9 cellular contexts compared by ENCODE assay signal in the genomic region with DNA sequence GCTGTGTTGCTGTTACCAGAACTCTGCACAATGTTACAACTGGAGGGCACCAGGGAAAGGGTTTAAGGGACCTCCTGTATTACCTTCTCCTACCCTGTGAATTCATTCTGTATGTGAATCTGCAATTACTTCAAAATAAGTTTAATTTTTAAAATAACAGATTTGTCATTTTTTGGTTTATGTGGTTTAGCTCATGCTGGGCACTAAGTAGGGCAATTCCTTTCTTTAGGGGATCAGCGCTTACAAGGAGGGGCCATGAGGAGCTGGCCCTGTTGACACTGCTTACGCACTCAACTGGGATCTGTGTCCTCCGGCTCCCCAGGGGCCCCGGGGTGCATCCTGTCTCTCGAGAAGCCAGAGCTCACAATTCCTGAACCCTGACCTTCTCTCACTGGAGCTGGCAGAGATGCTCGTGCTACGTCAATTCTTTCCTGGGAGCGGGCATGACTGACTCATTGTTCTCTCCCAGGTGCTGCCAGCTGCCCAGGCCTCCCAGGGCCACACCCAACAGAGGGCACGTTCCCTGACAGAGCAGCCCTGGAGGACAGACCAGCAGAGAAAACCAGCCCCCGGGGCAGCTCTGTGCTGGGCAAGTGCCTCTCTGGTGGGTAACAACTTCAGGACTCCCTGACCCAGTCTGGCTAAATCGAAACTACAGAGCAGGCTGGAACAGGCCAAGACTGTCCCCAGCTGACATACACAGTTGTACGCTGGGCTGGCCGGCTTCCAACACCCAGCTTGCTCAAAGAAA. TPM values are rescaled to one million over a fixed set of nuclear protein-coding genes. Genes with fewer than 3 reads are reported as not detected.
DNase-seq lines count a peak whose midpoint lies in the region; ATAC-seq and TF ChIP-seq lines count a peak whose summit lies in the region.
"Had no signal": no experiment of that assay in that cellular context is flagged by ENCODE, and none has a peak within 500 bp of the region (broad histone marks: within the 10 kb centered on the region; RNA-seq: fewer than 3 reads in every experiment).

No MANE protein-coding gene starts in this region.

- no peaks in the 10 kb centered on the region for H3K9me3 Mint-ChIP-seq in CD4-positive, alpha-beta memory T cell
- H3K9me3 Mint-ChIP-seq in stimulated activated naive B cell treated with anti-CD40 and anti-IgM and Interleukin-4, amounts not matched to agents 10 μg/mL and 1 μg/mL and 100 μg/mL, for 72 hours: no peaks in the 10 kb centered on the region

- POLR2A ChIA-PET in CD4-positive, alpha-beta memory T cell (lab: Charles Lee; ENCODE audit: partially characterized antibody): no interaction called here

- no peaks in the 10 kb centered on the region for H3K4me1 Mint-ChIP-seq in CD4-positive, alpha-beta memory T cell
- no peaks in the 10 kb centered on the region for H3K4me1 Mint-ChIP-seq in stimulated activated naive B cell treated with anti-CD40 and anti-IgM and Interleukin-4, amounts not matched to agents 10 μg/mL and 1 μg/mL and 100 μg/mL, for 72 hours
- H3K4me1 Mint-ChIP-seq: T-helper 17 cell had no signal

- ATAC-seq in HG03135 (IDR thresholded peaks at IDR 0.05; ENCODE audit: unreplicated experiment): no peak
- ATAC-seq in stimulated activated naive B cell treated with anti-CD40 and anti-IgM and Interleukin-4, amounts not matched to agents 10 μg/mL and 1 μg/mL and 100 μg/mL, for 72 hours (replicated peaks): no peak
- no peak for ATAC-seq in HG02884 (IDR thresholded peaks at IDR 0.05; ENCODE audit: unreplicated experiment)
- ATAC-seq: T-helper 17 cell had no signal

- H3K4me1 ChIP-seq in CD4-positive, alpha-beta memory T cell (ENCODE audit: insufficient read depth, low read length): no peaks in the 10 kb centered on the region

- no peaks in the 10 kb centered on the region for H3K36me3 ChIP-seq in CD4-positive, alpha-beta memory T cell (ENCODE audit: insufficient read depth, low read length)

- H3K36me3 Mint-ChIP-seq in CD4-positive, alpha-beta memory T cell: no peaks in the 10 kb centered on the region
- H3K36me3 Mint-ChIP-seq in stimulated activated naive B cell treated with anti-CD40 and anti-IgM and Interleukin-4, amounts not matched to agents 10 μg/mL and 1 μg/mL and 100 μg/mL, for 72 hours: no peaks in the 10 kb centered on the region

- DNase-seq in ACHN (peak; percentile 79), NCI-H345 (lab: John Stamatoyannopoulos, UW) (peak; percentile 78), erythroblast (lab: John Stamatoyannopoulos, UW) (peak; percentile 46 to 47), myocyte (ENCODE audit: low read depth) (peak; percentile 87)
- no peak for DNase-seq in CD4-positive, alpha-beta memory T cell
- no peak for DNase-seq in stimulated activated naive B cell treated with anti-CD40 and anti-IgM and Interleukin-4, amounts not matched to agents 10 μg/mL and 1 μg/mL and 100 μg/mL, for 72 hours
- DNase-seq: T-helper 17 cell had no signal

- CTCF ChIA-PET in CD4-positive, alpha-beta memory T cell (lab: Charles Lee; ENCODE audit: partially characterized antibody): no interaction called here

- no peak overlapping the region for H3K27ac Mint-ChIP-seq in CD4-positive, alpha-beta memory T cell
- no peak overlapping the region for H3K27ac Mint-ChIP-seq in stimulated activated naive B cell treated with anti-CD40 and anti-IgM and Interleukin-4, amounts not matched to agents 10 μg/mL and 1 μg/mL and 100 μg/mL, for 72 hours
- H3K27ac Mint-ChIP-seq: T-helper 17 cell had no signal

- in situ Hi-C loops in ACHN (cut with HindIII; ENCODE audit: low pct_ligation_motif_present, low pct_unique_long_range_greater_than_20kb, low sequenced_read_pairs): no loop called here

- H3K4me3 ChIP-seq in CD4-positive, alpha-beta memory T cell (ENCODE audit: low read length in 2 of 2): no peak overlapping the region

- H3K27me3 ChIP-seq in CD4-positive, alpha-beta memory T cell (ENCODE audit: insufficient read depth, low read length): no peaks in the 10 kb centered on the region

- no peak overlapping the region for H3K27ac ChIP-seq in CD4-positive, alpha-beta memory T cell (ENCODE audit: low read depth, low read length)

- peaks cover 1 to 9% of the 10 kb centered on the region in 2 donors for H3K27me3 Mint-ChIP-seq in CD4-positive, alpha-beta memory T cell
- H3K27me3 Mint-ChIP-seq in stimulated activated naive B cell treated with anti-CD40 and anti-IgM and Interleukin-4, amounts not matched to agents 10 μg/mL and 1 μg/mL and 100 μg/mL, for 72 hours: peaks cover 0 to 16% of the 10 kb centered on the region in 2 donors

- intact Hi-C loops in CD4-positive, alpha-beta memory T cell (cut with micrococcal nuclease): no loop called here

- no peak for TF ChIP-seq POLR2A in erythroblast (IDR thresholded peaks at IDR 0.05; ENCODE audit: low read length)

- no peaks in the 10 kb centered on the region for H3K9me3 ChIP-seq in CD4-positive, alpha-beta memory T cell (ENCODE audit: control insufficient read depth in 1 of 2, low read length in 2 of 2)

- no peak overlapping the region for H3K4me3 Mint-ChIP-seq in CD4-positive, alpha-beta memory T cell
- H3K4me3 Mint-ChIP-seq in stimulated activated naive B cell treated with anti-CD40 and anti-IgM and Interleukin-4, amounts not matched to agents 10 μg/mL and 1 μg/mL and 100 μg/mL, for 72 hours: no peak overlapping the region
- H3K4me3 Mint-ChIP-seq: T-helper 17 cell had no signal

RNA-seq across cellular contexts. Expression of a gene that starts 36.8 kb away (rescaled TPM):
- total RNA-seq in myocyte: 27.1 and 27.7 TPM in 2 replicates
- polyA plus RNA-seq in myocyte (2012): 36.3 TPM
- total RNA-seq in CD4-positive, alpha-beta memory T cell: under 1 TPM; 0.61 to 0.97 TPM
- polyA plus RNA-seq in CD4-positive, alpha-beta memory T cell: under 1 TPM in 1 of 2 donors, not detected in 1; 0.16 TPM

Comparison
In these comparisons a context has a peak if more than half of its experiments do, and no peak if none do; other contexts are left out.
1. DNase-seq: peak in ACHN (single experiment), NCI-H345 (single experiment), erythroblast (2 of 2) and myocyte (single experiment); none in CD4-positive, alpha-beta memory T cell (0 of 5) and stimulated activated naive B cell treated with anti-CD40 and anti-IgM and Interleukin-4, amounts not matched to agents 10 μg/mL and 1 μg/mL and 100 μg/mL, for 72 hours (single experiment).
2. RNA of a gene that starts 36.8 kb away (total RNA-seq): 27.1 to 27.7 TPM in myocyte; 0.61 to 0.97 TPM in CD4-positive, alpha-beta memory T cell; every median in the first group is over 10 times any median in the second.